23 cellular contexts compared by ENCODE assay signal in genomic region chr1:67589519-67590233, GRCh38.
DNase-seq lines count a peak whose midpoint lies in the region; ATAC-seq, FAIRE-seq and TF ChIP-seq lines count a peak whose summit lies in the region.
"Had no signal": no experiment of that assay in that cellular context is flagged by ENCODE, and none has a peak within 500 bp of the region (broad histone marks: within the 10 kb centered on the region; RNA-seq: fewer than 3 reads in every experiment).

No MANE protein-coding gene starts in this region.

- CTCF ChIA-PET in T-cell (lab: Charles Lee): no interaction called here

- peak; percentile 49 for DNase-seq in OCI-M1 (lab: John Stamatoyannopoulos, UW)
- no peak for DNase-seq in astrocyte (ENCODE audit: low read depth)
- DNase-seq in trophoblast cell: peak in 1 of 2 donors; percentile 62
- DNase-seq in tibial artery: no peak
- no peak for DNase-seq in T-cell
- DNase-seq in NK-92 treated with Interleukin-12 subunit alpha and Interleukin-12 subunit beta, amount 100 ng/mL, for 24 hours (lab: John Stamatoyannopoulos, UW): no peak
- DNase-seq in CD14-positive monocyte (ENCODE audit: low spot score): no peak
- DNase-seq: activated CD4-positive, alpha-beta memory T cell treated with anti-CD3 and anti-CD28 coated beads for 36 hours; activated naive CD4-positive, alpha-beta T cell; activated T-cell treated with anti-CD3 and anti-CD28 coated beads, Interleukin-2, amount 50 U/mL, for 1 hour; CD8-positive, alpha-beta memory T cell; DMS79; natural killer cell; NCI-H1092 treated with DMSO at 0.1 percent for 48 hours; NCI-H2081; NCI-H446 treated with DMSO at 0.1 percent for 48 hours; stimulated activated CD4-positive, alpha-beta T cell treated with anti-CD3 and anti-CD28 coated beads, Interleukin-4, amount 100 ng/mL, for 4 hours; T-helper 1 cell had no signal

- H3K23ac ChIP-seq in trophoblast cell (ENCODE audit: low read length): no peak overlapping the region

- POLR2A ChIA-PET in T-cell (lab: Charles Lee): no interaction called here

- no peak overlapping the region for H2BK5ac ChIP-seq in trophoblast cell (ENCODE audit: low read depth, low read length, poor library complexity)

- no peak overlapping the region for H3K9ac ChIP-seq in astrocyte (ENCODE audit: low read length)
- no peak overlapping the region for H3K9ac ChIP-seq in trophoblast cell (ENCODE audit: low read length)

- H3K27ac ChIP-seq in astrocyte (ENCODE audit: low read depth, low read length) (no peak overlapping the region), trophoblast cell (ENCODE audit: low read depth, low read length) (no peak overlapping the region), tibial artery (peak overlapping the region; percentile 73 to 82)
- H3K27ac ChIP-seq: VCaP had no signal

- no peak overlapping the region for H4K8ac ChIP-seq in trophoblast cell (ENCODE audit: low read depth, low read length)

- no peak overlapping the region for H2BK120ac ChIP-seq in trophoblast cell (ENCODE audit: insufficient read depth, low read length, poor library complexity)

- H3K9me3 ChIP-seq in astrocyte (ENCODE audit: insufficient read depth, low read depth, low read length): no peaks in the 10 kb centered on the region
- H3K9me3 ChIP-seq in trophoblast cell (ENCODE audit: insufficient read depth, low read depth, low read length): no peaks in the 10 kb centered on the region
- no peaks in the 10 kb centered on the region for H3K9me3 ChIP-seq in tibial artery
- H3K9me3 ChIP-seq: ovary had no signal

- no peak overlapping the region for H4K91ac ChIP-seq in trophoblast cell (ENCODE audit: low read depth, low read length)

- H3K79me1 ChIP-seq in trophoblast cell (ENCODE audit: low read length): peaks cover 5% of the 10 kb centered on the region

- H3K4me1 ChIP-seq in astrocyte (ENCODE audit: insufficient read depth, low read length): no peaks in the 10 kb centered on the region
- H3K4me1 ChIP-seq in trophoblast cell (ENCODE audit: control insufficient read depth in 1 of 2, insufficient read depth in 2 of 2, low read length in 2 of 2): peaks cover 6 to 7% of the 10 kb centered on the region in 2 experiments
- peaks cover 6 to 66% (median 54%) of the 10 kb centered on the region in 4 donors for H3K4me1 ChIP-seq in tibial artery

- H3K4me3 ChIP-seq in astrocyte (ENCODE audit: insufficient read depth, low read depth, low read length) (no peak overlapping the region), trophoblast cell (ENCODE audit: low read depth, low read length) (no peak overlapping the region), tibial artery (no peak overlapping the region)
- H3K4me3 ChIP-seq: ovary had no signal

- H3K4me1 Mint-ChIP-seq in astrocyte (ENCODE audit: low read depth, unreplicated experiment) (peaks cover 12% of the 10 kb centered on the region), T-cell (no peaks in the 10 kb centered on the region), CD14-positive monocyte (peaks cover 25% of the 10 kb centered on the region)
- H3K4me1 Mint-ChIP-seq: CD8-positive, alpha-beta memory T cell; memory B cell; natural killer cell had no signal

- H3K4me3 Mint-ChIP-seq in astrocyte (ENCODE audit: unreplicated experiment) (no peak overlapping the region), T-cell (no peak overlapping the region), CD14-positive monocyte (no peak overlapping the region)
- H3K4me3 Mint-ChIP-seq: activated CD4-positive, alpha-beta memory T cell treated with anti-CD3 and anti-CD28 coated beads for 36 hours; CD8-positive, alpha-beta memory T cell; memory B cell; natural killer cell had no signal

- no peak overlapping the region for H3K18ac ChIP-seq in trophoblast cell (ENCODE audit: low read length)

- no peak overlapping the region for H3K14ac ChIP-seq in trophoblast cell (ENCODE audit: low read length)

- H2BK12ac ChIP-seq in trophoblast cell (ENCODE audit: low read length): no peak overlapping the region

- no peaks in the 10 kb centered on the region for H3K79me2 ChIP-seq in astrocyte (ENCODE audit: insufficient read depth, low read length)
- H3K79me2 ChIP-seq in trophoblast cell (ENCODE audit: control insufficient read depth, insufficient read depth, low read length, poor library complexity): no peaks in the 10 kb centered on the region

- TF ChIP-seq CTCF in astrocyte (IDR thresholded peaks at IDR 0.05; ENCODE audit: insufficient read depth, low read depth, low read length): no peak
- TF ChIP-seq CTCF in tibial artery (IDR thresholded peaks at IDR 0.05): no peak
- TF ChIP-seq CTCF in CD14-positive monocyte (IDR thresholded peaks at IDR 0.05): no peak

- H3K9me3 Mint-ChIP-seq in astrocyte (ENCODE audit: unreplicated experiment): peaks cover 8% of the 10 kb centered on the region
- no peaks in the 10 kb centered on the region for H3K9me3 Mint-ChIP-seq in T-cell
- H3K9me3 Mint-ChIP-seq in CD14-positive monocyte: peaks cover 0 to 3% (median 0%) of the 10 kb centered on the region in 7 donors
- H3K9me3 Mint-ChIP-seq: activated CD4-positive, alpha-beta memory T cell treated with anti-CD3 and anti-CD28 coated beads for 36 hours; CD8-positive, alpha-beta memory T cell; memory B cell; natural killer cell had no signal

- H3K36me3 Mint-ChIP-seq in astrocyte (ENCODE audit: low read depth, unreplicated experiment): no peaks in the 10 kb centered on the region
- H3K36me3 Mint-ChIP-seq in T-cell: no peaks in the 10 kb centered on the region
- no peaks in the 10 kb centered on the region for H3K36me3 Mint-ChIP-seq in CD14-positive monocyte
- H3K36me3 Mint-ChIP-seq: activated CD4-positive, alpha-beta memory T cell treated with anti-CD3 and anti-CD28 coated beads for 36 hours; CD8-positive, alpha-beta memory T cell; memory B cell; natural killer cell had no signal

- H3K36me3 ChIP-seq in astrocyte (ENCODE audit: insufficient read depth, low read length) (no peaks in the 10 kb centered on the region), trophoblast cell (ENCODE audit: control insufficient read depth in 1 of 2, insufficient read depth in 2 of 2, low read length in 2 of 2) (no peaks in the 10 kb centered on the region), tibial artery (no peaks in the 10 kb centered on the region)
- H3K36me3 ChIP-seq: ovary had no signal

- H2AK5ac ChIP-seq in trophoblast cell (ENCODE audit: low read length): peak overlapping the region; percentile 70

- intact Hi-C loops in tibial artery (cut with DNase I; ENCODE audit: low total_unique reads): no loop called here
- intact Hi-C loops in CD14-positive monocyte (cut with micrococcal nuclease): no loop called here

- no peak overlapping the region for H3K4ac ChIP-seq in trophoblast cell (ENCODE audit: low read depth, low read length)

- H3K27ac Mint-ChIP-seq in astrocyte (ENCODE audit: unreplicated experiment) (peak overlapping the region; percentile 23), T-cell (no peak overlapping the region), CD14-positive monocyte (peak overlapping the region in 1 of 7 donors; percentile 10)
- H3K27ac Mint-ChIP-seq: activated CD4-positive, alpha-beta memory T cell treated with anti-CD3 and anti-CD28 coated beads for 36 hours; CD8-positive, alpha-beta memory T cell; memory B cell; natural killer cell had no signal

- no peak for ATAC-seq in T-cell (replicated peaks in 1 of 4)
- ATAC-seq: natural killer cell had no signal

- no peak overlapping the region for H4K12ac ChIP-seq in trophoblast cell (ENCODE audit: low read depth, low read length)

- no peak overlapping the region for H3K4me2 ChIP-seq in astrocyte (ENCODE audit: low read length)
- no peak overlapping the region for H3K4me2 ChIP-seq in trophoblast cell (ENCODE audit: low read length)

- H3K27me3 ChIP-seq in astrocyte (ENCODE audit: insufficient read depth, low read length) (no peaks in the 10 kb centered on the region), trophoblast cell (ENCODE audit: insufficient read depth, low read length) (no peaks in the 10 kb centered on the region), tibial artery (no peaks in the 10 kb centered on the region)
- H3K27me3 ChIP-seq: ovary had no signal

- H2AFZ ChIP-seq in astrocyte (ENCODE audit: low read depth, low read length): no peak overlapping the region
- no peak overlapping the region for H2AFZ ChIP-seq in trophoblast cell (ENCODE audit: insufficient read depth, low read length, poor library complexity)

- H4K20me1 ChIP-seq in astrocyte (ENCODE audit: insufficient read depth, low read length): no peaks in the 10 kb centered on the region

- WGBS in trophoblast cell (ENCODE audit: extremely low coverage, insufficient coverage, insufficient read length): no CpG with 5 or more reads among the region's 8 CpGs

- no peak for FAIRE-seq in astrocyte (lab: Jason Lieb, UNC)
- FAIRE-seq: HTR-8/SVneo, islet of Langerhans had no signal

- H3K27me3 Mint-ChIP-seq in astrocyte (ENCODE audit: low read depth, unreplicated experiment) (peaks cover 4% of the 10 kb centered on the region), T-cell (peaks cover 4% of the 10 kb centered on the region in 2 donors), CD14-positive monocyte (ENCODE audit: low read depth in 3 of 3) (peaks cover 0 to 3% (median 1%) of the 10 kb centered on the region in 3 donors)

Comparison
In these comparisons a context has a peak if more than half of its experiments do, and no peak if none do; other contexts are left out.
1. H3K27ac ChIP-seq: peak in tibial artery (2 of 2); none in astrocyte (single experiment) and trophoblast cell (single experiment).